20 cellular contexts compared by ENCODE assay signal in genomic region chr18:24068945-24069693, GRCh38. TPM values are rescaled to one million over a fixed set of nuclear protein-coding genes. Genes with fewer than 3 reads are reported as not detected.
A peak's percentile ranks its signal among the peaks of the same experiment; 100 is the strongest.
DNase-seq lines count a peak whose midpoint lies in the region; ATAC-seq, FAIRE-seq and TF ChIP-seq lines count a peak whose summit lies in the region.
"Had no signal": no experiment of that assay in that cellular context is flagged by ENCODE, and none has a peak within 500 bp of the region (broad histone marks: within the 10 kb centered on the region; RNA-seq: fewer than 3 reads in every experiment).

No MANE protein-coding gene starts in this region.

- BruUV-seq in HepG2 (replicated peaks; lab: Mats Ljungman, UMichigan) = no TSS peak

- H3K9ac ChIP-seq in liver (ENCODE audit: low read depth in 1 of 2, low read length in 2 of 2) (peak overlapping the region; percentile 47 to 73), HepG2 (ENCODE audit: insufficient read depth, low read depth, low read length) (no peak overlapping the region)

- H3K4me1 ChIP-seq in liver (ENCODE audit: control insufficient read depth in 4 of 4, insufficient read depth in 4 of 4, low read length in 3 of 4) (peaks cover 5 to 25% (median 9%) of the 10 kb centered on the region in 4 donors), HepG2 (ENCODE audit: insufficient read depth, low read length) (peaks cover 36% of the 10 kb centered on the region), mucosa of descending colon (ENCODE audit: low read depth) (peaks cover 6% of the 10 kb centered on the region), testis (no peaks in the 10 kb centered on the region), body of pancreas (no peaks in the 10 kb centered on the region)
- H3K4me1 ChIP-seq: thyroid gland had no signal

- in situ Hi-C loops in HepG2 (cut with HindIII; ENCODE audit: extremely low pct_ligation_motif_present, low pct_unique_long_range_greater_than_20kb) = no loop called here

- no peak for FAIRE-seq in HepG2 (lab: Jason Lieb, UNC)

- H2AFZ ChIP-seq in HepG2 (ENCODE audit: low read length) = no peak overlapping the region
- H2AFZ ChIP-seq: PC-9 had no signal

- 41% methylated on average over 7 of the region's 7 CpGs for WGBS in liver
- 96% methylated on average over 7 of the region's 7 CpGs for WGBS in HepG2 (ENCODE audit: low lambda C conversion rate)
- 80 to 83% methylated on average over 7 of the region's 7 CpGs for WGBS in testis, 2 donors
- WGBS in body of pancreas, 2 donors = 35 to 39% methylated on average over 7 of the region's 7 CpGs

- no peak for TF ChIP-seq CTCF in liver (IDR thresholded peaks at IDR 0.05; ENCODE audit: low read depth, low read length, missing input control)
- no peak for TF ChIP-seq CTCF in HepG2 (CRISPR knock-in tag; IDR thresholded peaks at IDR 0.05)
- no peak for TF ChIP-seq CTCF in fibroblast of mammary gland (conservative IDR thresholded peaks at IDR 0.05; ENCODE audit: control insufficient read depth, insufficient read depth, low read depth, low read length)
- TF ChIP-seq CTCF in mucosa of descending colon (IDR thresholded peaks at IDR 0.05) = no peak
- TF ChIP-seq CTCF in testis (IDR thresholded peaks at IDR 0.05) = no peak
- TF ChIP-seq CTCF in body of pancreas (IDR thresholded peaks at IDR 0.05) = no peak

- CTCF ChIA-PET in HepG2 (lab: Yijun Ruan, JAX; ENCODE audit: low intra/inter-chr PET ratio, low total read pairs) = no interaction called here

- TF ChIP-seq EP300 in HepG2 (IDR thresholded peaks at IDR 0.05; ENCODE audit: low read depth in 2 of 2, low read length in 2 of 2) (no peak), HepG2 (CRISPR knock-in tag; IDR thresholded peaks at IDR 0.05; ENCODE audit: borderline replicate concordance) (no peak)

- TF ChIP-seq RAD21 in liver (IDR thresholded peaks at IDR 0.05) (peak in 1 of 2 donors; percentile 2), HepG2 (CRISPR knock-in tag; IDR thresholded peaks at IDR 0.05) (no peak)

- intact Hi-C loops in HepG2 (cut with micrococcal nuclease; ENCODE audit: unreplicated experiment) = no loop called here
- intact Hi-C loops in mucosa of descending colon (cut with DNase I, micrococcal nuclease) = no loop called here
- intact Hi-C loops in testis (cut with DNase I; ENCODE audit: low total_unique reads) = no loop called here
- intact Hi-C loops in body of pancreas (cut with DNase I) = no loop called here

- H3K27ac ChIP-seq in liver (ENCODE audit: low read depth in 1 of 2, low read length in 2 of 2) = peak overlapping the region; percentile 80 to 89
- no peak overlapping the region for H3K27ac ChIP-seq in HepG2 (ENCODE audit: extremely low read length, insufficient read depth, low read length)
- H3K27ac ChIP-seq in testis = no peak overlapping the region
- peak overlapping the region in 1 of 4 donors; percentile 16 for H3K27ac ChIP-seq in body of pancreas
- H3K27ac ChIP-seq: PC-9, thyroid gland had no signal

- H3K27me3 ChIP-seq in liver (ENCODE audit: control insufficient read depth in 4 of 4, insufficient read depth in 4 of 4, low read length in 3 of 4) (no peaks in the 10 kb centered on the region), HepG2 (ENCODE audit: control insufficient read depth in 1 of 2, insufficient read depth in 2 of 2, low read length in 2 of 2) (0 out of 5 replicates have a peak, but pooled peaks cover 0 to 1% of the 10 kb centered on the region in 2 experiments), testis (no peaks in the 10 kb centered on the region), body of pancreas (no peaks in the 10 kb centered on the region)
- H3K27me3 ChIP-seq: heart left ventricle, thyroid gland had no signal

- POLR2A ChIA-PET in HepG2 (lab: Yijun Ruan, JAX) = no interaction called here

- no peaks in the 10 kb centered on the region for H3K79me2 ChIP-seq in HepG2 (ENCODE audit: insufficient read depth, low read length)

- H3K9me3 ChIP-seq in liver (ENCODE audit: control insufficient read depth in 4 of 4, low read length in 3 of 4) = no peaks in the 10 kb centered on the region
- H3K9me3 ChIP-seq in HepG2 (ENCODE audit: low read length) = no peaks in the 10 kb centered on the region
- no peaks in the 10 kb centered on the region for H3K9me3 ChIP-seq in mucosa of descending colon
- H3K9me3 ChIP-seq in testis = no peaks in the 10 kb centered on the region
- H3K9me3 ChIP-seq in body of pancreas = no peaks in the 10 kb centered on the region
- H3K9me3 ChIP-seq: heart left ventricle, thyroid gland had no signal

- DNase-seq in HepG2 (ENCODE audit: low spot score) (no peak), NCI-H2081 (lab: John Stamatoyannopoulos, UW) (peak; percentile 63 to 83), fibroblast of mammary gland (ENCODE audit: low read depth) (peak; percentile 49), mucosa of descending colon (no peak), testis (no peak), body of pancreas (no peak)
- DNase-seq: activated CD4-positive, alpha-beta memory T cell treated with anti-CD3 and anti-CD28 coated beads for 36 hours; activated T-cell treated with anti-CD3 and anti-CD28 coated beads, Interleukin-2, amount 50 U/mL, for 1 hour; COR-L47; heart left ventricle; immature natural killer cell; Kasumi-1; NCI-H748 treated with DMSO at 0.1 percent for 48 hours; nucleus accumbens; PC-9 had no signal

- ATAC-seq in HepG2 (no peak), mucosa of descending colon (no peak), HG03520 (IDR thresholded peaks at IDR 0.05; ENCODE audit: unreplicated experiment) (no peak), body of pancreas (no peak)
- ATAC-seq: activated naive CD4-positive, alpha-beta T cell treated with anti-CD3 and anti-CD28 coated beads, Interleukin-2, amount 50 U/mL, for 72 hours; heart left ventricle had no signal

- H3K36me3 ChIP-seq in liver (ENCODE audit: control insufficient read depth in 4 of 4, insufficient read depth in 3 of 4, low read depth in 1 of 4, low read length in 3 of 4) (peaks cover 0 to 4% (median 1%) of the 10 kb centered on the region in 4 donors), HepG2 (replicated peaks in 1 of 2; ENCODE audit: control insufficient read depth in 1 of 2, insufficient read depth in 2 of 2, low read length in 2 of 2) (peaks cover 0 to 1% of the 10 kb centered on the region in 2 experiments; a peak in 1 of 5 replicates), mucosa of descending colon (ENCODE audit: low read depth) (no peaks in the 10 kb centered on the region), testis (ENCODE audit: low read depth, missing control alignments) (no peaks in the 10 kb centered on the region), body of pancreas (replicated peaks in 1 of 2; ENCODE audit: insufficient read depth in 1 of 2, low read depth in 2 of 2) (peaks cover 0 to 2% of the 10 kb centered on the region in 2 donors)
- H3K36me3 ChIP-seq: thyroid gland had no signal

- H3K4me3 ChIP-seq in liver (ENCODE audit: low read depth in 1 of 3, low read length in 3 of 3) (no peak overlapping the region), HepG2 (replicated peaks in 1 of 3; ENCODE audit: insufficient read depth in 1 of 3, low read depth in 2 of 3, low read length in 3 of 3) (no peak overlapping the region), fibroblast of mammary gland (ENCODE audit: control insufficient read depth, low read depth, low read length) (no peak overlapping the region), mucosa of descending colon (no peak overlapping the region), testis (no peak overlapping the region), body of pancreas (no peak overlapping the region)
- H3K4me3 ChIP-seq: heart left ventricle, lung, PC-9, thyroid gland had no signal

- H4K20me1 ChIP-seq in HepG2 (ENCODE audit: insufficient read depth, low read length) = no peaks in the 10 kb centered on the region

- H3K4me2 ChIP-seq in HepG2 (ENCODE audit: low read depth, low read length) = no peak overlapping the region
- H3K4me2 ChIP-seq: PC-9 had no signal

- TF ChIP-seq POLR2A in HepG2 (IDR thresholded peaks at IDR 0.05; ENCODE audit: insufficient read depth in 1 of 2, low read depth in 2 of 2, low read length in 2 of 2) = no peak
- no peak for TF ChIP-seq POLR2A in testis (IDR thresholded peaks at IDR 0.05)
- TF ChIP-seq POLR2A in body of pancreas (IDR thresholded peaks at IDR 0.05) = no peak

TF ChIP-seq in liver, 16 proteins besides CTCF, POLR2A, EP300 and RAD21 (continues in another document):
- no peak for TF ChIP-seq FOXA1 (IDR thresholded peaks at IDR 0.05)

TF ChIP-seq in HepG2, 621 proteins besides CTCF, POLR2A, EP300 and RAD21 (continues in another document):
- no peak for TF ChIP-seq RBFOX2 (IDR thresholded peaks at IDR 0.05; ENCODE audit: low read depth, low read length)
- no peak for TF ChIP-seq SALL2 (CRISPR knock-in tag; IDR thresholded peaks at IDR 0.05)

RNA-seq across cellular contexts. Expression of gene TTC39C, which starts 54.6 kb away (rescaled TPM):
- total RNA-seq in liver (10 to 100 TPM; 22.8 to 55.1 TPM), HepG2 (2016; rRNA removed; fragmentation: Illumina TruSeq; extraction: Trizol) (25.9 and 28.1 TPM in 2 replicates), mucosa of descending colon (10 to 100 TPM in 2 of 3 donors, 1 to 10 TPM in 1; 8.1 to 14.6 (median 13.2) TPM), testis (10 to 100 TPM; 57.7 to 68.3 TPM), body of pancreas (10 to 100 TPM; 20.1 to 21.8 TPM)
- polyA plus RNA-seq in liver (10 to 100 TPM; 35.3 to 41.9 TPM), HepG2 (2011; rRNA removed) (14.9 and 19.1 TPM in 2 replicates), testis (ENCODE audit: insufficient read depth, low read depth, low replicate concordance) (70.4 TPM)
- 52.8 and 57.1 TPM in 2 replicates for total RNA-seq in HepG2 (2016; cell fraction: cytosol; rRNA removed; fragmentation: Illumina TruSeq; extraction: Trizol; ENCODE audit: low read depth)
- 23.2 and 24.1 TPM in 2 replicates for total RNA-seq in HepG2 (2016; cell fraction: insoluble cytoplasmic fraction; rRNA removed; fragmentation: Illumina TruSeq; extraction: Trizol)
- 53.3 and 53.4 TPM in 2 replicates for total RNA-seq in HepG2 (2016; cell fraction: membrane; rRNA removed; fragmentation: Illumina TruSeq; extraction: Trizol)
- 21.2 and 27.7 TPM in 2 replicates for total RNA-seq in HepG2 (2016; cell fraction: nucleus; rRNA removed; fragmentation: Illumina TruSeq; extraction: Trizol)
- 8.9 and 10.8 TPM in 2 replicates for polyA plus RNA-seq in HepG2 (2011; cell fraction: cytosol; rRNA removed)
- polyA plus RNA-seq in HepG2 (2011; cell fraction: nucleus; rRNA removed) = 17.1 and 18.8 TPM in 2 replicates
- polyA plus RNA-seq in HepG2 (2012) = 9.2 and 12.3 TPM in 2 replicates
- polyA plus RNA-seq in HepG2 (2016; cell fraction: cytosol; fragmentation: Illumina TruSeq; extraction: Trizol; ENCODE audit: low read depth) = 50.0 and 57.9 TPM in 2 replicates
- polyA plus RNA-seq in HepG2 (2016; cell fraction: insoluble cytoplasmic fraction; fragmentation: Illumina TruSeq; extraction: Trizol; ENCODE audit: low read depth) = 23.4 and 24.5 TPM in 2 replicates
- 47.4 and 56.0 TPM in 2 replicates for polyA plus RNA-seq in HepG2 (2016; cell fraction: membrane; fragmentation: Illumina TruSeq; extraction: Trizol; ENCODE audit: low read depth)
- polyA plus RNA-seq in HepG2 (2016; cell fraction: nucleus; fragmentation: Illumina TruSeq; extraction: Trizol; ENCODE audit: insufficient read depth, low read depth) = 25.5 and 26.3 TPM in 2 replicates
- 10.1 and 38.1 TPM in 2 replicates for polyA minus RNA-seq in HepG2 (2011; rRNA and poly(A)+ RNA removed; ENCODE audit: low replicate concordance)
- 14.6 and 16.9 TPM in 2 replicates for polyA minus RNA-seq in HepG2 (2011; cell fraction: cytosol; rRNA and poly(A)+ RNA removed)
- polyA minus RNA-seq in HepG2 (2011; cell fraction: nucleus; rRNA and poly(A)+ RNA removed) = 31.3 and 32.3 TPM in 2 replicates

Comparison
In these comparisons a context has a peak if more than half of its experiments do, and no peak if none do; other contexts are left out.
1. H3K27ac ChIP-seq: peak in liver (2 of 2); none in HepG2 (single experiment) and testis (0 of 2).
2. DNase-seq: peak in NCI-H2081 (2 of 2) and fibroblast of mammary gland (single experiment); none in HepG2 (single experiment), mucosa of descending colon (0 of 3), testis (single experiment) and body of pancreas (0 of 4).